In the genomic region with DNA sequence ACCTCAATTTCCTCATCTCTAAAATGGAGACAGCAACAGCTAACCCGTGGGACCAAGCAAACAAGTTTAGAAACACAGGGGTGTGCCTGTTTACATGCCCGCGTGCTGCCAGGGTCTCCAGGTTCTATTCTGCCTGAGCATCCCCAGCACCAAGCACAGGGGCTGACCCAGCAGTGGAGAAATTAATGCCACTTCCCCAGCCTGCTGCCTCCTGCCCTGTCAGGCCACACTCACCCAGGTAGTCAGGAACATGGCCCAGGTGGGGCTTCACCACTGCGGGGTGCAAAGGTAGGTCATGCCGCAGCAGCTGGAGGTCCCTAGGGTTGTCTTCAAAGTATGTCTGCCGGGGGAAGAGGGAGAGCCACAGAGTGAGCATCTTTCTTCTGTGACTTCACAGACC, we compare ENCODE assay signal across 17 cellular contexts. TPM values are rescaled to one million over a fixed set of nuclear protein-coding genes. Genes with fewer than 3 reads are reported as not detected.
A peak's percentile ranks its signal among the peaks of the same experiment; 100 is the strongest.
DNase-seq lines count a peak whose midpoint lies in the region; ATAC-seq and TF ChIP-seq lines count a peak whose summit lies in the region.
"Had no signal": no experiment of that assay in that cellular context is flagged by ENCODE, and none has a peak within 500 bp of the region (broad histone marks: within the 10 kb centered on the region; RNA-seq: fewer than 3 reads in every experiment).

No MANE protein-coding gene starts in this region.

- TF ChIP-seq CTCF in neural crest cell (conservative IDR thresholded peaks at IDR 0.05), result no peak

- H3K36me3 Mint-ChIP-seq in stimulated activated naive CD8-positive, alpha-beta T cell treated with anti-CD3 and anti-CD28 coated beads, Interleukin-15, Interleukin-2, amounts not matched to agents 100 ng/mL and 50 ng/mL, for 24 hours (ENCODE audit: low read depth), result peaks cover 81% of the 10 kb centered on the region
- H3K36me3 Mint-ChIP-seq in activated naive CD8-positive, alpha-beta T cell, result no peaks in the 10 kb centered on the region
- peaks cover 18% of the 10 kb centered on the region for H3K36me3 Mint-ChIP-seq in neural crest cell (ENCODE audit: low read depth)

- no peaks in the 10 kb centered on the region for H3K27me3 Mint-ChIP-seq in stimulated activated naive CD8-positive, alpha-beta T cell treated with anti-CD3 and anti-CD28 coated beads, Interleukin-15, Interleukin-2, amounts not matched to agents 100 ng/mL and 50 ng/mL, for 24 hours
- no peaks in the 10 kb centered on the region for H3K27me3 Mint-ChIP-seq in stimulated activated naive CD8-positive, alpha-beta T cell treated with anti-CD3 and anti-CD28 coated beads, Interleukin-15, amount 100 ng/mL, for 72 hours
- no peaks in the 10 kb centered on the region for H3K27me3 Mint-ChIP-seq in activated naive CD8-positive, alpha-beta T cell
- H3K27me3 Mint-ChIP-seq in neural crest cell (ENCODE audit: low read depth), result no peaks in the 10 kb centered on the region

- H3K4me3 Mint-ChIP-seq in stimulated activated naive CD8-positive, alpha-beta T cell treated with anti-CD3 and anti-CD28 coated beads, Interleukin-15, Interleukin-2, amounts not matched to agents 100 ng/mL and 50 ng/mL, for 24 hours, result no peak overlapping the region
- no peak overlapping the region for H3K4me3 Mint-ChIP-seq in stimulated activated naive CD8-positive, alpha-beta T cell treated with anti-CD3 and anti-CD28 coated beads, Interleukin-15, amount 100 ng/mL, for 72 hours
- no peak overlapping the region for H3K4me3 Mint-ChIP-seq in activated naive CD8-positive, alpha-beta T cell
- H3K4me3 Mint-ChIP-seq in neural crest cell, result peak overlapping the region; percentile 14

- no peak for DNase-seq in stimulated activated naive CD8-positive, alpha-beta T cell treated with anti-CD3 and anti-CD28 coated beads, Interleukin-15, amount 100 ng/mL, for 72 hours
- DNase-seq in neural crest cell (ENCODE audit: low read depth, low spot score) (no peak), GOT3 (lab: John Stamatoyannopoulos, UW) (no peak), kidney tubule cell (ENCODE audit: low spot score) (no peak)
- DNase-seq: BE2C, MV-4-11, NCI-H1105 treated with DMSO at 0.1 percent for 48 hours, NCI-H2029 treated with DMSO at 0.1 percent for 48 hours, NCI-H226, NCI-H524, NCI-H82, Peyer's patch, SJCRH30 had no signal

- H3K27ac Mint-ChIP-seq in stimulated activated naive CD8-positive, alpha-beta T cell treated with anti-CD3 and anti-CD28 coated beads, Interleukin-15, Interleukin-2, amounts not matched to agents 100 ng/mL and 50 ng/mL, for 24 hours, result peak overlapping the region; percentile 60
- H3K27ac Mint-ChIP-seq in stimulated activated naive CD8-positive, alpha-beta T cell treated with anti-CD3 and anti-CD28 coated beads, Interleukin-15, amount 100 ng/mL, for 72 hours, result no peak overlapping the region
- H3K27ac Mint-ChIP-seq in activated naive CD8-positive, alpha-beta T cell, result peak overlapping the region; percentile 22
- H3K27ac Mint-ChIP-seq in neural crest cell (ENCODE audit: unreplicated experiment), result no peak overlapping the region

- H3K9me3 Mint-ChIP-seq in stimulated activated naive CD8-positive, alpha-beta T cell treated with anti-CD3 and anti-CD28 coated beads, Interleukin-15, Interleukin-2, amounts not matched to agents 100 ng/mL and 50 ng/mL, for 24 hours, result no peaks in the 10 kb centered on the region
- H3K9me3 Mint-ChIP-seq in stimulated activated naive CD8-positive, alpha-beta T cell treated with anti-CD3 and anti-CD28 coated beads, Interleukin-15, amount 100 ng/mL, for 72 hours, result no peaks in the 10 kb centered on the region
- no peaks in the 10 kb centered on the region for H3K9me3 Mint-ChIP-seq in activated naive CD8-positive, alpha-beta T cell (ENCODE audit: low read depth)
- H3K9me3 Mint-ChIP-seq in neural crest cell, result no peaks in the 10 kb centered on the region

- ATAC-seq in stimulated activated naive CD8-positive, alpha-beta T cell treated with anti-CD3 and anti-CD28 coated beads, Interleukin-15, amount 100 ng/mL, for 72 hours, result no peak
- no peak for ATAC-seq in GM18511 (IDR thresholded peaks at IDR 0.05; ENCODE audit: unreplicated experiment)

- peaks cover 16% of the 10 kb centered on the region for H3K4me1 Mint-ChIP-seq in stimulated activated naive CD8-positive, alpha-beta T cell treated with anti-CD3 and anti-CD28 coated beads, Interleukin-15, Interleukin-2, amounts not matched to agents 100 ng/mL and 50 ng/mL, for 24 hours (ENCODE audit: low read depth)
- peaks cover 51% of the 10 kb centered on the region for H3K4me1 Mint-ChIP-seq in stimulated activated naive CD8-positive, alpha-beta T cell treated with anti-CD3 and anti-CD28 coated beads, Interleukin-15, amount 100 ng/mL, for 72 hours
- H3K4me1 Mint-ChIP-seq in activated naive CD8-positive, alpha-beta T cell (ENCODE audit: low read depth), result peaks cover 22% of the 10 kb centered on the region
- peaks cover 12% of the 10 kb centered on the region for H3K4me1 Mint-ChIP-seq in neural crest cell

RNA-seq across cellular contexts. Expression of a gene that starts 5.8 kb away (rescaled TPM):
- 104 and 111 TPM in 2 replicates for total RNA-seq in neural crest cell

RNA-seq across cellular contexts. Expression of a gene that starts 14.1 kb away (rescaled TPM):
- total RNA-seq in neural crest cell, result 87.2 and 88.9 TPM in 2 replicates

RNA-seq across cellular contexts. Expression of a gene that starts 26.8 kb away (rescaled TPM):
- total RNA-seq in neural crest cell, result 0.12 and 0.18 TPM in 2 replicates
- total RNA-seq: A673, SJCRH30 had no signal

RNA-seq across cellular contexts. Expression of a gene that starts 38.5 kb away (rescaled TPM):
- total RNA-seq in neural crest cell, result 102 and 116 TPM in 2 replicates

Comparison
In these comparisons a context has a peak if more than half of its experiments do, and no peak if none do; other contexts are left out.
1. H3K27ac Mint-ChIP-seq: peak in stimulated activated naive CD8-positive, alpha-beta T cell treated with anti-CD3 and anti-CD28 coated beads, Interleukin-15, Interleukin-2, amounts not matched to agents 100 ng/mL and 50 ng/mL, for 24 hours (single experiment) and activated naive CD8-positive, alpha-beta T cell (single experiment); none in stimulated activated naive CD8-positive, alpha-beta T cell treated with anti-CD3 and anti-CD28 coated beads, Interleukin-15, amount 100 ng/mL, for 72 hours (0 of 2) and neural crest cell (single experiment).